ENCODE assay signal across 22 cellular contexts in genomic region chr2:195555971-195556370, GRCh38.
"Had no signal": no experiment of that assay in that cellular context is flagged by ENCODE, and none has a peak within 500 bp of the region (broad histone marks: within the 10 kb centered on the region; RNA-seq: fewer than 3 reads in every experiment).

No MANE protein-coding gene starts in this region.

- H3K36me3 Mint-ChIP-seq: WTC11 had no signal

- H3K4me1 Mint-ChIP-seq: endodermal cell had no signal

- H3K4me3 ChIP-seq: body of pancreas, cardiac muscle cell, esophagus squamous epithelium, gastroesophageal sphincter, left ventricle myocardium inferior, upper lobe of left lung had no signal

- H3K27ac Mint-ChIP-seq: activated T-cell treated with anti-CD3 and anti-CD28 coated beads, Interleukin-2, amount 50 U/mL, for 72 hours; endodermal cell; progenitor cell of endocrine pancreas; WTC11 had no signal

- H3K27me3 Mint-ChIP-seq: activated naive CD4-positive, alpha-beta T cell treated with anti-CD3 and anti-CD28 coated beads, Interleukin-2, amount 10 ng/mL, durations not matched to agents 7 days and 5 days; naive thymus-derived CD8-positive, alpha-beta T cell; progenitor cell of endocrine pancreas had no signal

- ATAC-seq: activated T-cell treated with anti-CD3 and anti-CD28 coated beads, Interleukin-2, amount 50 U/mL, for 72 hours; body of pancreas; gastroesophageal sphincter; naive thymus-derived CD8-positive, alpha-beta T cell; stimulated activated naive CD8-positive, alpha-beta T cell treated with anti-CD3 and anti-CD28 coated beads, Interleukin-15, Interleukin-2, amounts not matched to agents 100 U/mL and 50 U/mL, for 24 hours; WTC11 had no signal

- DNase-seq: activated CD4-positive, alpha-beta T cell treated with anti-CD3 and anti-CD28 coated beads for 4 hours; activated effector memory CD4-positive, alpha-beta T cell treated with anti-CD3 and anti-CD28 coated beads, Interleukin-2, amount 50 U/mL, for 16 hours; activated naive CD4-positive, alpha-beta T cell treated with anti-CD3 and anti-CD28 coated beads, Interleukin-2, amount 10 ng/mL, durations not matched to agents 7 days and 5 days; activated T-cell treated with anti-CD3 and anti-CD28 coated beads, Interleukin-2, amount 50 U/mL, for 72 hours; anterior cingulate cortex; body of pancreas; cortex of kidney; endodermal cell; esophagus squamous epithelium; head of caudate nucleus; hypothalamus; left ventricle myocardium inferior; naive thymus-derived CD8-positive, alpha-beta T cell; retina; stimulated activated CD4-positive, alpha-beta T cell treated with anti-CD3 and anti-CD28 coated beads, Interleukin-4, amount 100 ng/mL, for 1 hour; stimulated activated naive CD8-positive, alpha-beta T cell treated with anti-CD3 and anti-CD28 coated beads, Interleukin-15, Interleukin-2, amounts not matched to agents 100 U/mL and 50 U/mL, for 24 hours; T-helper 9 cell; upper lobe of left lung had no signal

- H3K9me3 Mint-ChIP-seq: endodermal cell had no signal

- H3K4me3 Mint-ChIP-seq: activated naive CD4-positive, alpha-beta T cell treated with anti-CD3 and anti-CD28 coated beads, Interleukin-2, amount 10 ng/mL, durations not matched to agents 7 days and 5 days; endodermal cell; naive thymus-derived CD8-positive, alpha-beta T cell; WTC11 had no signal
